ENCODE assay signal across 19 cellular contexts in genomic region chr4:165457793-165458192, GRCh38.
DNase-seq lines count a peak whose midpoint lies in the region; ATAC-seq, FAIRE-seq and TF ChIP-seq lines count a peak whose summit lies in the region.
"Had no signal": no experiment of that assay in that cellular context is flagged by ENCODE, and none has a peak within 500 bp of the region (broad histone marks: within the 10 kb centered on the region; RNA-seq: fewer than 3 reads in every experiment).

No MANE protein-coding gene starts in this region.

- H3K27ac ChIP-seq in A673 (ENCODE audit: low read depth, low read length, poor library complexity, severe bottlenecking) (no peak overlapping the region), GM23248 (no peak overlapping the region)

- FAIRE-seq in GM12892 (lab: Jason Lieb, UNC), result no peak
- FAIRE-seq: A204.1 had no signal

- H3K79me2 ChIP-seq in GM23248 (ENCODE audit: insufficient read depth), result no peaks in the 10 kb centered on the region

- no peak overlapping the region for H3K4me3 ChIP-seq in A673 (ENCODE audit: low read depth, low read length, poor library complexity, severe bottlenecking)
- H3K4me3 ChIP-seq in GM23248, result no peak overlapping the region
- H3K4me3 ChIP-seq in endocrine pancreas (ENCODE audit: control insufficient read depth, insufficient read depth, low read length), result peak overlapping the region; percentile 53

- peaks cover 1% of the 10 kb centered on the region for H3K27me3 Mint-ChIP-seq in endothelial cell (ENCODE audit: unreplicated experiment)

- DNase-seq in A673 (ENCODE audit: low spot score) (peak; percentile 68), GM23248 (no peak), NCI-H82 treated with DMSO at 0.1 percent for 48 hours (lab: John Stamatoyannopoulos, UW; ENCODE audit: unreplicated experiment) (peak; percentile 25), endothelial cell (ENCODE audit: low spot score) (no peak), GM12892 (ENCODE audit: insufficient read length) (no peak), C1 segment of cervical spinal cord (lab: John Stamatoyannopoulos, UW) (no peak)
- DNase-seq: Caco-2; GOT3; KBM-7; NCI-H1417 treated with DMSO at 0.1 percent for 48 hours; NCI-H2029 treated with DMSO at 0.1 percent for 48 hours; NCI-H510A treated with DMSO at 0.1 percent for 48 hours; NK-92 treated with Interleukin-12 subunit alpha and Interleukin-12 subunit beta, amount 100 ng/mL, for 24 hours; OCI-M1; RPMI8226; SIG-M5 had no signal

- in situ Hi-C loops in GM23248 (cut with MboI), result no loop called here

- H3K36me3 ChIP-seq in A673 (ENCODE audit: insufficient read depth, low read length, poor library complexity, severe bottlenecking) (no peaks in the 10 kb centered on the region), GM23248 (ENCODE audit: low read depth) (no peaks in the 10 kb centered on the region), endocrine pancreas (ENCODE audit: control insufficient read depth, insufficient read depth, low read length) (no peaks in the 10 kb centered on the region)

- H3K9me3 ChIP-seq in A673 (ENCODE audit: low read depth, low read length, poor library complexity, severe bottlenecking) (no peaks in the 10 kb centered on the region), GM23248 (ENCODE audit: low read depth) (no peaks in the 10 kb centered on the region), endocrine pancreas (ENCODE audit: control insufficient read depth, low read length) (no peaks in the 10 kb centered on the region)
- H3K9me3 ChIP-seq: Caco-2 had no signal

- H3K4me1 Mint-ChIP-seq in endothelial cell (ENCODE audit: unreplicated experiment), result no peaks in the 10 kb centered on the region

- peaks cover 14% of the 10 kb centered on the region; the same call in 1 of the 2 replicates for H3F3A ChIP-seq in GM23248 (ENCODE audit: insufficient read depth)

- H3K36me3 Mint-ChIP-seq in endothelial cell (ENCODE audit: low read depth, unreplicated experiment), result no peaks in the 10 kb centered on the region

- no TSS peak for BruUV-seq in A673 (replicated peaks; lab: Mats Ljungman, UMichigan)

- CTCF ChIA-PET in A673 (lab: Charles Lee), result no interaction called here

- TF ChIP-seq POLR2A in GM12892 (IDR thresholded peaks at IDR 0.05; ENCODE audit: low read depth, low read length), result no peak

- TF ChIP-seq CTCF in A673 (conservative IDR thresholded peaks at IDR 0.05; ENCODE audit: low read depth, low read length), result no peak
- no peak for TF ChIP-seq CTCF in endothelial cell (IDR thresholded peaks at IDR 0.05; ENCODE audit: unreplicated experiment)

- H3K4me2 ChIP-seq in GM23248 (ENCODE audit: unreplicated experiment), result no peak overlapping the region

- H3K4me1 ChIP-seq in A673 (ENCODE audit: insufficient read depth, low read length, poor library complexity, severe bottlenecking), result peaks cover 22% of the 10 kb centered on the region
- peaks cover 40% of the 10 kb centered on the region for H3K4me1 ChIP-seq in GM23248 (ENCODE audit: insufficient read depth)
- peaks cover 52% of the 10 kb centered on the region for H3K4me1 ChIP-seq in endocrine pancreas (ENCODE audit: control insufficient read depth, insufficient read depth, low read length)

- H3K4me3 Mint-ChIP-seq in endothelial cell (ENCODE audit: unreplicated experiment), result no peak overlapping the region

- POLR2A ChIA-PET in A673 (lab: Charles Lee; ENCODE audit: low non-redundant PET), result no interaction called here

- no peaks in the 10 kb centered on the region for H4K20me1 ChIP-seq in GM23248 (ENCODE audit: insufficient read depth)

- H3K9ac ChIP-seq in GM23248 (no peak overlapping the region), endocrine pancreas (ENCODE audit: control insufficient read depth, insufficient read depth, low read length) (no peak overlapping the region)

- no peak for ATAC-seq in GM19035 (IDR thresholded peaks at IDR 0.05; ENCODE audit: unreplicated experiment)

- H3K9me2 ChIP-seq in GM23248 (ENCODE audit: insufficient read depth), result no peaks in the 10 kb centered on the region

- H3K27ac Mint-ChIP-seq in endothelial cell (ENCODE audit: unreplicated experiment), result no peak overlapping the region

- H3K27me3 ChIP-seq in A673 (replicated peaks; ENCODE audit: insufficient read depth, low read depth, low read length, poor library complexity) (no peaks in the 10 kb centered on the region), GM23248 (replicated peaks; ENCODE audit: insufficient read depth) (no peaks in the 10 kb centered on the region), endocrine pancreas (ENCODE audit: control insufficient read depth, insufficient read depth, low read length) (no peaks in the 10 kb centered on the region)

- intact Hi-C loops in A673 (cut with micrococcal nuclease; ENCODE audit: unreplicated experiment), result no loop called here

- 8 to 20% methylated on average over 2 of the region's 2 CpGs for WGBS in GM23248 (ENCODE audit: low coverage in 1 of 2, low lambda C conversion rate in 2 of 2, missing lambda C conversion rate in 2 of 2), 2 experiments

- peak overlapping the region; percentile 9; the same call in 1 of the 2 replicates for H2AFZ ChIP-seq in GM23248

- H3K9me3 Mint-ChIP-seq in endothelial cell (ENCODE audit: unreplicated experiment), result no peaks in the 10 kb centered on the region

Comparison
In these comparisons a context has a peak if more than half of its experiments do, and no peak if none do; other contexts are left out.
1. DNase-seq: peak in A673 (single experiment) and NCI-H82 treated with DMSO at 0.1 percent for 48 hours (single experiment); none in GM23248 (single experiment), endothelial cell (single experiment), GM12892 (single experiment) and C1 segment of cervical spinal cord (0 of 14).